Comparison of ENCODE assay signal across 1 cellular context in genomic region chr6:154414021-154414813, GRCh38.
TF ChIP-seq lines count a peak whose summit lies in the region.

No MANE protein-coding gene starts in this region.

TF ChIP-seq in HepG2, 621 proteins besides CTCF, POLR2A, EP300 and RAD21 (continued from another document):
- TF ChIP-seq ZNF550 (CRISPR knock-in tag; IDR thresholded peaks at IDR 0.05; ENCODE audit: borderline replicate concordance) (no peak), HNRNPK (IDR thresholded peaks at IDR 0.05; ENCODE audit: low read depth, low read length, poor library complexity, severe bottlenecking) (no peak), NR3C1 (CRISPR knock-in tag; IDR thresholded peaks at IDR 0.05) (no peak), ZNF281 (CRISPR knock-in tag; IDR thresholded peaks at IDR 0.05; ENCODE audit: borderline replicate concordance) (peak; percentile 96), NBN (conservative IDR thresholded peaks at IDR 0.05) (no peak), KLF6 (CRISPR knock-in tag; IDR thresholded peaks at IDR 0.05) (no peak), ZBTB7B (CRISPR knock-in tag; IDR thresholded peaks at IDR 0.05) (no peak), HNF4A (CRISPR knock-in tag; IDR thresholded peaks at IDR 0.05) (peak; percentile 21; the same call in 1 of the 2 replicates), ZBTB43 (CRISPR knock-in tag; conservative IDR thresholded peaks at IDR 0.05) (no peak), TOPORS (CRISPR knock-in tag; IDR thresholded peaks at IDR 0.05) (no peak), ZNF441 (CRISPR knock-in tag; IDR thresholded peaks at IDR 0.05; ENCODE audit: borderline replicate concordance) (no peak), HMGA1 (CRISPR knock-in tag; conservative IDR thresholded peaks at IDR 0.05) (no peak), ZNF501 (CRISPR knock-in tag; IDR thresholded peaks at IDR 0.05) (no peak; the same call in 1 of the 2 replicates), ZNF34 (CRISPR knock-in tag; IDR thresholded peaks at IDR 0.05; ENCODE audit: borderline replicate concordance) (no peak), CCDC6 (CRISPR knock-in tag; IDR thresholded peaks at IDR 0.05) (no peak)
- TF ChIP-seq, protein P1, sequence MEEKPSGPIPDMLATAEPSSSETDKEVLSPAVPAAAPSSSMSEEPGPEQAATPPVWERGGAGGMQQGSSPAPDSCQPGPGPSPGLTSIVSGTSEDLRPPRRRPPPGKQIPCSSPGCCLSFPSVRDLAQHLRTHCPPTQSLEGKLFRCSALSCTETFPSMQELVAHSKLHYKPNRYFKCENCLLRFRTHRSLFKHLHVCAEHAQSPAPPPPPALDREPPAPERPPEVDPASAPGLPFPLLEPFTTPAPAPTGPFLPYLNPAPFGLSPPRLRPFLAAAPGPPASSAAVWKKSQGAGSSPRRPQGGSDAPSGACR (CRISPR knock-in tag; IDR thresholded peaks at IDR 0.05), result no peak
